8 cellular contexts compared by ENCODE assay signal in the genomic region with DNA sequence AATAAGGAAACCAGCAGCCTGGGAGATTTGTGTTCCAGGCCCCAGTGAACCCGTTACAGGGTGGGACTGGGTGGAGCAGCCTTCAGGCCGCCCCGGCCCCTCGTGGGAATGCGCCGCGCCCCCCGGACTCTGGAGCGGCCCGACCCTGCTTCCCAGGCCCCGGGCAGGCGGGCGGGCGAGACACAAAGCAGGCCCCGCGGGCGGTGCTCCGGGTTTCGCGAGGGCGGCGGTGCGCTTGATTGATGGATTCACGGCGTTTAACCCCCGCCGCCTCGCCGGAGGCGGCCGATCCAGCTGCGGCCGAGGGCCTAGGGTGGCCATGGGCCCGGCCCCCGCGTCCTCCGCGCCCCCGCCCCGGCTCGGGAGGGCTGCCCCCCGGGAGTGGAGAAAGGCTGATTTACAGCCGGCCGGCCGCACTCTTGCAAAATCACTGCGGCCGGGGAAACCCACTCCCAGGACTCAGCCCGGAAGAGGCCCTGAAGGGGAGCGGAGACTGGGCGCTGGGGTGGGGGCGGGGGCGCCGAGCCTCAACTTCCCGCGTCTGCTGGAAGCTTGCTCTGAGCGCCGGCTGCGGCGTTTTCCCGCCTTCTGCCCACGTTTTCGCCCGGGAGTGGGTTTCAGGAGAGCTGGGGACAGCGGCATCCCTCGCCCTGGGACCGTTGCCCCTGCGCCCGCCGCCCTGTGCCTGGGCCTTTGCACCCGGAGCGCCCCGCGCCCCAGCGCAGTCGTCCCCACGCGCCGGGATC.
DNase-seq lines count a peak whose midpoint lies in the region; ATAC-seq and TF ChIP-seq lines count a peak whose summit lies in the region.

No MANE protein-coding gene starts in this region.

- H3K27ac Mint-ChIP-seq in activated T-cell treated with anti-CD3 and anti-CD28 coated beads, Interleukin-2, amount 50 U/mL, for 24 hours, result no peak overlapping the region

- TF ChIP-seq CTCF in ascending aorta (IDR thresholded peaks at IDR 0.05), result no peak
- no peak for TF ChIP-seq CTCF in transverse colon (IDR thresholded peaks at IDR 0.05)

- no peak overlapping the region for H3K4me3 Mint-ChIP-seq in activated T-cell treated with anti-CD3 and anti-CD28 coated beads, Interleukin-2, amount 50 U/mL, for 24 hours
- H3K4me3 Mint-ChIP-seq in activated T-cell treated with anti-CD3 and anti-CD28 coated beads, Interleukin-2, amount 50 U/mL, for 4 hours, result no peak overlapping the region

- in situ Hi-C loops in transverse colon (cut with MboI; ENCODE audit: low pct_ligation_motif_present in 1 of 4, low pct_unique_long_range_greater_than_20kb in 1 of 4, low sequenced_read_pairs in 3 of 4), result loop anchor here (5.0 to 25.0 kb wide), 8 partner anchors 290 to 1335 kb away; a partner anchor contains a TSS

- H3K27me3 Mint-ChIP-seq in activated T-cell treated with anti-CD3 and anti-CD28 coated beads, Interleukin-2, amount 50 U/mL, for 24 hours, result peaks cover 57% of the 10 kb centered on the region
- H3K27me3 Mint-ChIP-seq in activated T-cell treated with anti-CD3 and anti-CD28 coated beads, Interleukin-2, amount 50 U/mL, for 4 hours (ENCODE audit: low read depth), result peaks cover 48% of the 10 kb centered on the region

- TF ChIP-seq EP300 in transverse colon (IDR thresholded peaks at IDR 0.05; ENCODE audit: low read depth), result no peak

- peak; percentile 36 for TF ChIP-seq POLR2A in transverse colon (IDR thresholded peaks at IDR 0.05)

- H3K9me3 Mint-ChIP-seq in activated T-cell treated with anti-CD3 and anti-CD28 coated beads, Interleukin-2, amount 50 U/mL, for 24 hours, result no peaks in the 10 kb centered on the region
- H3K9me3 Mint-ChIP-seq in activated T-cell treated with anti-CD3 and anti-CD28 coated beads, Interleukin-2, amount 50 U/mL, for 4 hours, result no peaks in the 10 kb centered on the region

- intact Hi-C loops in ascending aorta (cut with DNase I), result loop anchor here (5.0 to 10.0 kb wide), 6 partner anchors 140 to 868 kb away; a partner anchor contains a TSS
- intact Hi-C loops in transverse colon (cut with DNase I; ENCODE audit: low total_unique reads), result loop anchor here (2.0 to 10.0 kb wide), 4 partner anchors 280 to 1312 kb away; a partner anchor contains a TSS

- DNase-seq in activated T-cell treated with anti-CD3 and anti-CD28 coated beads, Interleukin-2, amount 50 U/mL, for 24 hours, result peak; percentile 50
- no peak for DNase-seq in activated T-cell treated with anti-CD3 and anti-CD28 coated beads, Interleukin-2, amount 50 U/mL, for 4 hours
- no peak for DNase-seq in ascending aorta (ENCODE audit: low spot score in 2 of 2)
- peak; percentile 94 for DNase-seq in left kidney (ENCODE audit: low read depth, low spot score)
- DNase-seq in transverse colon, result peak; percentile 79
- DNase-seq in SW 1271 (lab: John Stamatoyannopoulos, UW), result no peak
- DNase-seq in NCI-H1436 (lab: John Stamatoyannopoulos, UW), result no peak

- H3K4me3 ChIP-seq in ascending aorta, result peak overlapping the region; percentile 27 to 53
- peak overlapping the region in 3 of 4 donors; percentile 5 to 39 (median 33) for H3K4me3 ChIP-seq in transverse colon

- H3K36me3 Mint-ChIP-seq in activated T-cell treated with anti-CD3 and anti-CD28 coated beads, Interleukin-2, amount 50 U/mL, for 24 hours (ENCODE audit: low read depth), result no peaks in the 10 kb centered on the region
- no peaks in the 10 kb centered on the region for H3K36me3 Mint-ChIP-seq in activated T-cell treated with anti-CD3 and anti-CD28 coated beads, Interleukin-2, amount 50 U/mL, for 4 hours (ENCODE audit: insufficient read depth)

- no peaks in the 10 kb centered on the region for H3K27me3 ChIP-seq in ascending aorta
- H3K27me3 ChIP-seq in transverse colon, result peaks cover 53% of the 10 kb centered on the region

- 30% methylated on average over 56 of the region's 78 CpGs; no CpG with 5 or more reads in 1 of the 2 donors for WGBS in transverse colon (ENCODE audit: low coverage in 1 of 2), 2 donors

- H3K27ac ChIP-seq in ascending aorta (peak overlapping the region; percentile 65 to 76), transverse colon (peak overlapping the region; percentile 85 to 94 (median 86))

- H3K4me1 ChIP-seq in ascending aorta (peaks cover 27 to 48% of the 10 kb centered on the region in 2 donors), transverse colon (peaks cover 38 to 72% (median 42%) of the 10 kb centered on the region in 4 donors)

- no peaks in the 10 kb centered on the region for H3K9me3 ChIP-seq in ascending aorta
- no peaks in the 10 kb centered on the region for H3K9me3 ChIP-seq in transverse colon

- no peaks in the 10 kb centered on the region for H3K36me3 ChIP-seq in ascending aorta
- H3K36me3 ChIP-seq in transverse colon, result no peaks in the 10 kb centered on the region

- ATAC-seq in activated T-cell treated with anti-CD3 and anti-CD28 coated beads, Interleukin-2, amount 50 U/mL, for 4 hours, result no peak
- ATAC-seq in HG03442 (IDR thresholded peaks at IDR 0.05; ENCODE audit: unreplicated experiment), result no peak

- peaks cover 25% of the 10 kb centered on the region for H3K4me1 Mint-ChIP-seq in activated T-cell treated with anti-CD3 and anti-CD28 coated beads, Interleukin-2, amount 50 U/mL, for 24 hours (ENCODE audit: low read depth)
- H3K4me1 Mint-ChIP-seq in activated T-cell treated with anti-CD3 and anti-CD28 coated beads, Interleukin-2, amount 50 U/mL, for 4 hours (ENCODE audit: low read depth), result peaks cover 12% of the 10 kb centered on the region

Comparison
In these comparisons a context has a peak if more than half of its experiments do, and no peak if none do; other contexts are left out.
1. DNase-seq: peak in activated T-cell treated with anti-CD3 and anti-CD28 coated beads, Interleukin-2, amount 50 U/mL, for 24 hours (single experiment), left kidney (single experiment) and transverse colon (single experiment); none in activated T-cell treated with anti-CD3 and anti-CD28 coated beads, Interleukin-2, amount 50 U/mL, for 4 hours (single experiment), ascending aorta (0 of 2), SW 1271 (0 of 2) and NCI-H1436 (single experiment).